In the genomic region with DNA sequence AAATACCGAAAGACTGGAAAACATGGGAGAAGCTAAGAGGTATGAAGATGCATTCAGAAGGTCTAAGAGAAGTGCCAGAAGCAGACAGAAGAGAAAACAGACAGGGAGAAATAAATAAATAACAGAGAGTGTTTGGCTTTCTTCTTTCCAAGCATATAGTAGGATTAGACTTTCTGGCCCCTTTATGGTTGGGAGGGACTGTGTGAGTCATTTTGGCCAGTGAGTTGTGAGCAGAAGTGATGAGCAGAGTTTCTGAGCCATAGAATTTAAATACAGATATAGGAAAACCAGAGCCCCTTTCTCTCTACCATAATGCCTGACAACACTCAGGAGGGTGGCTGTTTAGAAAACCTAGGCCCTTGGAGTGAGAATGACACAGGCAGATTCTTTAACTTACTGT, we compare ENCODE assay signal across 15 cellular contexts.
"Had no signal": no experiment of that assay in that cellular context is flagged by ENCODE, and none has a peak within 500 bp of the region (broad histone marks: within the 10 kb centered on the region; RNA-seq: fewer than 3 reads in every experiment).

No MANE protein-coding gene starts in this region.

- FAIRE-seq: urothelium cell line had no signal

- DNase-seq: colonic mucosa; dorsolateral prefrontal cortex; effector CD8-positive, alpha-beta T cell; foreskin melanocyte; heart left ventricle; hypothalamus; kidney glomerular epithelial cell; mammary epithelial cell; natural killer cell; pancreas; right cardiac atrium; stimulated activated CD4-positive, alpha-beta T cell treated with anti-CD3 and anti-CD28 coated beads, Interleukin-2, amount 100 ng/mL, for 48 hours; stimulated activated naive CD4-positive, alpha-beta T cell treated with Interleukin-2 at 50 U/mL for 16 hours; thyroid gland had no signal

- ATAC-seq: heart left ventricle, natural killer cell, pancreas, right cardiac atrium had no signal
